ENCODE assay signal across 8 cellular contexts in genomic region chr10:12041766-12042408, GRCh38. TPM values are rescaled to one million over a fixed set of nuclear protein-coding genes. Genes with fewer than 3 reads are reported as not detected.
DNase-seq lines count a peak whose midpoint lies in the region; ATAC-seq and TF ChIP-seq lines count a peak whose summit lies in the region.

No MANE protein-coding gene starts in this region.

- peak; percentile 65 for DNase-seq in GM06990 (ENCODE audit: extremely low read depth, insufficient read length)
- DNase-seq in HK-2 (ENCODE audit: unreplicated experiment): peak; percentile 13
- peak; percentile 55 for DNase-seq in endodermal cell
- no peak for DNase-seq in natural killer cell
- DNase-seq in tibial nerve (ENCODE audit: low spot score in 2 of 2): no peak

- H3K9me3 Mint-ChIP-seq in endodermal cell (peaks cover 4% of the 10 kb centered on the region), natural killer cell (no peaks in the 10 kb centered on the region)

- H3K9me3 ChIP-seq in endodermal cell (ENCODE audit: control insufficient read depth, low read length) (no peaks in the 10 kb centered on the region), tibial nerve (no peaks in the 10 kb centered on the region)

- whole genome bisulfite sequencing in endodermal cell (ENCODE audit: insufficient coverage in 1 of 2, insufficient read length in 1 of 2), 2 experiments: 1 to 2% methylated on average over 14 to 26 of the region's 26 CpGs
- WGBS in tibial nerve, 2 donors: 1% methylated on average over 26 of the region's 26 CpGs

- H3K4me1 ChIP-seq in endodermal cell (ENCODE audit: control insufficient read depth, insufficient read depth, low read length) (no peaks in the 10 kb centered on the region), tibial nerve (peaks cover 0 to 28% (median 12%) of the 10 kb centered on the region in 4 donors)

- TF ChIP-seq CTCF in GM06990 (IDR thresholded peaks at IDR 0.05; ENCODE audit: insufficient read depth, low read length, poor library complexity, severe bottlenecking): no peak
- no peak for TF ChIP-seq CTCF in WI38 (IDR thresholded peaks at IDR 0.05; ENCODE audit: low read depth, low read length)
- no peak for TF ChIP-seq CTCF in endodermal cell (conservative IDR thresholded peaks at IDR 0.05)
- TF ChIP-seq CTCF in natural killer cell (IDR thresholded peaks at IDR 0.05): no peak
- TF ChIP-seq CTCF in tibial nerve (IDR thresholded peaks at IDR 0.05): no peak

- H3K4me1 Mint-ChIP-seq in endodermal cell (peaks cover 16% of the 10 kb centered on the region), natural killer cell (peaks cover 27 to 39% of the 10 kb centered on the region in 2 donors)

- H3K36me3 ChIP-seq in GM06990 (ENCODE audit: control insufficient read depth, insufficient read depth, low read length) (no peaks in the 10 kb centered on the region), endodermal cell (ENCODE audit: control insufficient read depth, insufficient read depth, low read length) (no peaks in the 10 kb centered on the region), tibial nerve (no peaks in the 10 kb centered on the region)

- TF ChIP-seq POLR2A in tibial nerve (IDR thresholded peaks at IDR 0.05): no peak

- H3K27me3 Mint-ChIP-seq in endodermal cell (ENCODE audit: insufficient read depth) (no peaks in the 10 kb centered on the region), natural killer cell (ENCODE audit: low read depth in 2 of 2) (no peaks in the 10 kb centered on the region)

- H3K36me3 Mint-ChIP-seq in endodermal cell (ENCODE audit: low read depth) (peaks cover 12% of the 10 kb centered on the region), natural killer cell (no peaks in the 10 kb centered on the region)

- H3K4me3 Mint-ChIP-seq in endodermal cell (peak overlapping the region; percentile 96), natural killer cell (peak overlapping the region; percentile 98)

- peak overlapping the region; percentile 100 for H3K27ac ChIP-seq in endodermal cell (ENCODE audit: low read depth, low read length)
- peak overlapping the region; percentile 95 to 99 (median 98) for H3K27ac ChIP-seq in tibial nerve

- H3K9ac ChIP-seq in endodermal cell (ENCODE audit: extremely low read depth, low read length, poor library complexity, severe bottlenecking): peak overlapping the region; percentile 99

- H3K27ac Mint-ChIP-seq in endodermal cell (peak overlapping the region; percentile 81), natural killer cell (peak overlapping the region; percentile 97 to 98)

- H3K27me3 ChIP-seq in GM06990 (replicated peaks; ENCODE audit: control insufficient read depth, insufficient read depth, low read length) (no peaks in the 10 kb centered on the region), endodermal cell (ENCODE audit: control insufficient read depth, insufficient read depth, low read length, poor library complexity, severe bottlenecking) (no peaks in the 10 kb centered on the region), tibial nerve (no peaks in the 10 kb centered on the region)

- ATAC-seq in natural killer cell: no peak
- no peak for ATAC-seq in GM18870 (IDR thresholded peaks at IDR 0.05; ENCODE audit: unreplicated experiment)
- no peak for ATAC-seq in GM21390 (IDR thresholded peaks at IDR 0.05; ENCODE audit: unreplicated experiment)

- intact Hi-C loops in natural killer cell (cut with micrococcal nuclease): loop anchor here (2.0 kb wide), 1 partner anchor 153 kb away; the partner anchor contains the start of gene NUDT5

- TF ChIP-seq EP300 in tibial nerve (IDR thresholded peaks at IDR 0.05): no peak

- H3K4me3 ChIP-seq in GM06990 (replicated peaks; ENCODE audit: low read depth, low read length): peak overlapping the region; percentile 100
- H3K4me3 ChIP-seq in WI38 (ENCODE audit: low read depth, low read length): peak overlapping the region; percentile 95
- peak overlapping the region; percentile 89 for H3K4me3 ChIP-seq in endodermal cell (ENCODE audit: low read length)
- peak overlapping the region; percentile 93 to 100 (median 96) for H3K4me3 ChIP-seq in tibial nerve

RNA-seq across cellular contexts. Expression of gene UPF2, which starts 0.7 kb away (rescaled TPM):
- total RNA-seq in endodermal cell: 10 to 100 TPM; 16.8 to 23.4 TPM
- 15.6 TPM for polyA plus RNA-seq in endodermal cell (2013, experiment 1 of 2)
- polyA plus RNA-seq in endodermal cell (2013, experiment 2 of 2): 15.3 TPM
- total RNA-seq in natural killer cell: 10 to 100 TPM; 29.3 to 33.2 (median 30.1) TPM
- total RNA-seq in tibial nerve: 10 to 100 TPM; 23.7 to 27.3 (median 24.7) TPM

RNA-seq across cellular contexts. Expression of gene DHTKD1, which starts 26.9 kb away (rescaled TPM):
- total RNA-seq in endodermal cell (10 to 100 TPM; 56.9 to 61.5 TPM), natural killer cell (10 to 100 TPM; 14.4 to 17.3 (median 14.8) TPM), tibial nerve (10 to 100 TPM; 20.1 to 42.8 (median 29.1) TPM)
- 38.9 TPM for polyA plus RNA-seq in endodermal cell (2013, experiment 1 of 2)
- polyA plus RNA-seq in endodermal cell (2013, experiment 2 of 2): 31.7 TPM

Comparison
In these comparisons a context has a peak if more than half of its experiments do, and no peak if none do; other contexts are left out.
1. DNase-seq: peak in GM06990 (single experiment), HK-2 (single experiment) and endodermal cell (single experiment); none in natural killer cell (single experiment) and tibial nerve (0 of 2).
2. Peak in every context shown above with its lines, with median percentiles within 50 percentile points of each other: H3K4me3 ChIP-seq.